ENCODE assay signal across 1 cellular context in genomic region chr11:14645985-14646900, GRCh38.
TF ChIP-seq lines count a peak whose summit lies in the region.

No MANE protein-coding gene starts in this region.

TF ChIP-seq in A549, 52 proteins besides CTCF, POLR2A, EP300 and RAD21 (continued from another document):
- TF ChIP-seq, protein P1, sequence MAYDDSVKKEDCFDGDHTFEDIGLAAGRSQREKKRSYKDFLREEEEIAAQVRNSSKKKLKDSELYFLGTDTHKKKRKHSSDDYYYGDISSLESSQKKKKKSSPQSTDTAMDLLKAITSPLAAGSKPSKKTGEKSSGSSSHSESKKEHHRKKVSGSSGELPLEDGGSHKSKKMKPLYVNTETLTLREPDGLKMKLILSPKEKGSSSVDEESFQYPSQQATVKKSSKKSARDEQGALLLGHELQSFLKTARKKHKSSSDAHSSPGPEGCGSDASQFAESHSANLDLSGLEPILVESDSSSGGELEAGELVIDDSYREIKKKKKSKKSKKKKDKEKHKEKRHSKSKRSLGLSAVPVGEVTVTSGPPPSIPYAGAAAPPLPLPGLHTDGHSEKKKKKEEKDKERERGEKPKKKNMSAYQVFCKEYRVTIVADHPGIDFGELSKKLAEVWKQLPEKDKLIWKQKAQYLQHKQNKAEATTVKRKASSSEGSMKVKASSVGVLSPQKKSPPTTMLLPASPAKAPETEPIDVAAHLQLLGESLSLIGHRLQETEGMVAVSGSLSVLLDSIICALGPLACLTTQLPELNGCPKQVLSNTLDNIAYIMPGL (CRISPR knock-in tag; IDR thresholded peaks at IDR 0.05; ENCODE audit: borderline replicate concordance) = no peak
- TF ChIP-seq, protein P2, sequence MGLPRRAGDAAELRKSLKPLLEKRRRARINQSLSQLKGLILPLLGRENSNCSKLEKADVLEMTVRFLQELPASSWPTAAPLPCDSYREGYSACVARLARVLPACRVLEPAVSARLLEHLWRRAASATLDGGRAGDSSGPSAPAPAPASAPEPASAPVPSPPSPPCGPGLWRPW (IDR thresholded peaks at IDR 0.05) = no peak
- TF ChIP-seq HDAC2 (IDR thresholded peaks at IDR 0.05) (no peak), CHD2 (IDR thresholded peaks at IDR 0.05; ENCODE audit: low read length, partially characterized antibody) (no peak), NPAS2 (CRISPR knock-in tag; IDR thresholded peaks at IDR 0.05; ENCODE audit: borderline replicate concordance) (no peak), TFCP2L1 (CRISPR knock-in tag; IDR thresholded peaks at IDR 0.05) (no peak), PHF8 (IDR thresholded peaks at IDR 0.05; ENCODE audit: borderline replicate concordance, low read depth) (no peak), HEYL (CRISPR knock-in tag; IDR thresholded peaks at IDR 0.05) (no peak), ZNF302 (CRISPR knock-in tag; IDR thresholded peaks at IDR 0.05) (no peak), SREBF2 (IDR thresholded peaks at IDR 0.05) (no peak)
- TF ChIP-seq, protein P3, sequence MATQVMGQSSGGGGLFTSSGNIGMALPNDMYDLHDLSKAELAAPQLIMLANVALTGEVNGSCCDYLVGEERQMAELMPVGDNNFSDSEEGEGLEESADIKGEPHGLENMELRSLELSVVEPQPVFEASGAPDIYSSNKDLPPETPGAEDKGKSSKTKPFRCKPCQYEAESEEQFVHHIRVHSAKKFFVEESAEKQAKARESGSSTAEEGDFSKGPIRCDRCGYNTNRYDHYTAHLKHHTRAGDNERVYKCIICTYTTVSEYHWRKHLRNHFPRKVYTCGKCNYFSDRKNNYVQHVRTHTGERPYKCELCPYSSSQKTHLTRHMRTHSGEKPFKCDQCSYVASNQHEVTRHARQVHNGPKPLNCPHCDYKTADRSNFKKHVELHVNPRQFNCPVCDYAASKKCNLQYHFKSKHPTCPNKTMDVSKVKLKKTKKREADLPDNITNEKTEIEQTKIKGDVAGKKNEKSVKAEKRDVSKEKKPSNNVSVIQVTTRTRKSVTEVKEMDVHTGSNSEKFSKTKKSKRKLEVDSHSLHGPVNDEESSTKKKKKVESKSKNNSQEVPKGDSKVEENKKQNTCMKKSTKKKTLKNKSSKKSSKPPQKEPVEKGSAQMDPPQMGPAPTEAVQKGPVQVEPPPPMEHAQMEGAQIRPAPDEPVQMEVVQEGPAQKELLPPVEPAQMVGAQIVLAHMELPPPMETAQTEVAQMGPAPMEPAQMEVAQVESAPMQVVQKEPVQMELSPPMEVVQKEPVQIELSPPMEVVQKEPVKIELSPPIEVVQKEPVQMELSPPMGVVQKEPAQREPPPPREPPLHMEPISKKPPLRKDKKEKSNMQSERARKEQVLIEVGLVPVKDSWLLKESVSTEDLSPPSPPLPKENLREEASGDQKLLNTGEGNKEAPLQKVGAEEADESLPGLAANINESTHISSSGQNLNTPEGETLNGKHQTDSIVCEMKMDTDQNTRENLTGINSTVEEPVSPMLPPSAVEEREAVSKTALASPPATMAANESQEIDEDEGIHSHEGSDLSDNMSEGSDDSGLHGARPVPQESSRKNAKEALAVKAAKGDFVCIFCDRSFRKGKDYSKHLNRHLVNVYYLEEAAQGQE (IDR thresholded peaks at IDR 0.05) = no peak
